ENCODE assay signal across 24 cellular contexts in genomic region chr4:108477527-108478108, GRCh38.
DNase-seq lines count a peak whose midpoint lies in the region; ATAC-seq, FAIRE-seq and TF ChIP-seq lines count a peak whose summit lies in the region.
"Had no signal": no experiment of that assay in that cellular context is flagged by ENCODE, and none has a peak within 500 bp of the region (broad histone marks: within the 10 kb centered on the region; RNA-seq: fewer than 3 reads in every experiment).

No MANE protein-coding gene starts in this region.

- no peaks in the 10 kb centered on the region for H3K9me1 ChIP-seq in K562 (ENCODE audit: control insufficient read depth, insufficient read depth, low read length)

- WGBS in K562 (ENCODE audit: insufficient coverage, low coverage, missing lambda C conversion rate): 5% methylated on average over 2 of the region's 2 CpGs

- H3F3A ChIP-seq in MM.1S (ENCODE audit: insufficient read depth, low read length): peaks cover 8% of the 10 kb centered on the region

- BruUV-seq in K562 (replicated peaks; lab: Mats Ljungman, UMichigan): no TSS peak

- H3K4me1 Mint-ChIP-seq in osteocyte (ENCODE audit: unreplicated experiment): no peaks in the 10 kb centered on the region
- H3K4me1 Mint-ChIP-seq: B cell, CD14-positive monocyte, IgD-negative memory B cell had no signal

- H3K9me3 Mint-ChIP-seq in osteocyte (ENCODE audit: unreplicated experiment): peaks cover 3% of the 10 kb centered on the region

- H3K27ac Mint-ChIP-seq in osteocyte (ENCODE audit: unreplicated experiment): no peak overlapping the region
- H3K27ac Mint-ChIP-seq: B cell, CD14-positive monocyte, IgD-negative memory B cell had no signal

- peak; percentile 74 for FAIRE-seq in K562 (lab: Jason Lieb, UNC)
- no peak for FAIRE-seq in kidney (lab: Jason Lieb, UNC)
- FAIRE-seq: A204.1, D721Med, H1 had no signal

- no peaks in the 10 kb centered on the region for H4K20me1 ChIP-seq in MM.1S (ENCODE audit: insufficient read depth, low read length)
- no peaks in the 10 kb centered on the region for H4K20me1 ChIP-seq in K562 (replicated peaks; ENCODE audit: control insufficient read depth, insufficient read depth, low read length)

- H2AFZ ChIP-seq in MM.1S (ENCODE audit: low read length) (peak overlapping the region; percentile 83), K562 (ENCODE audit: low read depth, low read length) (peak overlapping the region; percentile 76)

- H3K9me3 ChIP-seq in MM.1S (replicated peaks; ENCODE audit: insufficient read depth, low read length): no peaks in the 10 kb centered on the region
- H3K9me3 ChIP-seq in K562 (replicated peaks; ENCODE audit: control insufficient read depth, insufficient read depth, low read depth, low read length): no peaks in the 10 kb centered on the region
- no peaks in the 10 kb centered on the region for H3K9me3 ChIP-seq in kidney (ENCODE audit: control insufficient read depth in 1 of 2, low read length in 2 of 2)
- H3K9me3 ChIP-seq: SJCRH30 had no signal

- H3K4me2 ChIP-seq in MM.1S (ENCODE audit: low read depth, low read length) (peak overlapping the region; percentile 66), K562 (ENCODE audit: insufficient read depth, low read length) (peak overlapping the region; percentile 6; the same call in 1 of the 2 replicates)

- CTCF ChIA-PET in K562 (lab: Yijun Ruan, JAX; ENCODE audit: low intra/inter-chr PET ratio): no interaction called here

- H3K79me2 ChIP-seq in MM.1S (ENCODE audit: low read length) (no peaks in the 10 kb centered on the region), K562 (ENCODE audit: control insufficient read depth, insufficient read depth, low read length) (no peaks in the 10 kb centered on the region)

- no peaks in the 10 kb centered on the region for H3K9me2 ChIP-seq in MM.1S (replicated peaks; ENCODE audit: insufficient read depth, low read length)

- TF ChIP-seq CTCF in GM12865 (IDR thresholded peaks at IDR 0.05; ENCODE audit: insufficient read depth, low read depth, low read length, missing control alignments) (no peak), MM.1S (IDR thresholded peaks at IDR 0.05; ENCODE audit: low read length) (no peak), K562 (IDR thresholded peaks at IDR 0.05 in 2 of 3, conservative IDR thresholded peaks at IDR 0.05 in 1 of 3; ENCODE audit: insufficient read depth in 2 of 3, low read depth in 1 of 3, low read length in 3 of 3) (no peak), osteocyte (IDR thresholded peaks at IDR 0.05) (no peak), kidney (IDR thresholded peaks at IDR 0.05; ENCODE audit: borderline replicate concordance, extremely low read depth, insufficient read depth) (no peak)

- H3K4me3 ChIP-seq in GM12865 (ENCODE audit: low read depth, low read length) (no peak overlapping the region), MM.1S (ENCODE audit: low read length) (peak overlapping the region; percentile 20; the same call in 1 of the 2 replicates), K562 (no peak overlapping the region), kidney (ENCODE audit: low read length in 2 of 2) (no peak overlapping the region)
- H3K4me3 ChIP-seq: SJCRH30 had no signal

- H3K4me1 ChIP-seq in MM.1S (ENCODE audit: low read length): peaks cover 30% of the 10 kb centered on the region
- peaks cover 0 to 12% of the 10 kb centered on the region in 2 experiments; a peak in 1 of 5 replicates for H3K4me1 ChIP-seq in K562 (replicated peaks in 1 of 2; ENCODE audit: control insufficient read depth in 2 of 2, insufficient read depth in 2 of 2, low read length in 2 of 2)
- no peaks in the 10 kb centered on the region for H3K4me1 ChIP-seq in kidney (ENCODE audit: control insufficient read depth in 1 of 2, insufficient read depth in 1 of 2, low read depth in 1 of 2, low read length in 2 of 2)

- H3K9ac ChIP-seq in MM.1S (ENCODE audit: low read length) (no peak overlapping the region; the same call in 1 of the 2 replicates), K562 (ENCODE audit: insufficient read depth in 1 of 2, low read depth in 2 of 2, low read length in 2 of 2) (no peak overlapping the region), kidney (ENCODE audit: low read length in 2 of 2) (no peak overlapping the region)

- H3K36me3 ChIP-seq in MM.1S (replicated peaks; ENCODE audit: insufficient read depth, low read length) (no peaks in the 10 kb centered on the region), K562 (ENCODE audit: control insufficient read depth, insufficient read depth, low read length) (no peaks in the 10 kb centered on the region), kidney (ENCODE audit: control insufficient read depth in 1 of 2, insufficient read depth in 2 of 2, low read length in 2 of 2) (no peaks in the 10 kb centered on the region)
- H3K36me3 ChIP-seq: SJCRH30 had no signal

- TF ChIP-seq RAD21 in K562 (CRISPR knock-in tag; conservative IDR thresholded peaks at IDR 0.05 in 1 of 2, IDR thresholded peaks at IDR 0.05 in 1 of 2): no peak

- in situ Hi-C loops in K562 (cut with MboI): no loop called here

- no peaks in the 10 kb centered on the region for H3K27me3 ChIP-seq in MM.1S (replicated peaks; ENCODE audit: insufficient read depth, low read length)
- H3K27me3 ChIP-seq in K562 (ENCODE audit: control insufficient read depth in 2 of 2, insufficient read depth in 2 of 2, low read length in 2 of 2): no peaks in the 10 kb centered on the region
- H3K27me3 ChIP-seq: SJCRH30 had no signal

- intact Hi-C loops in K562 (cut with micrococcal nuclease): no loop called here
- intact Hi-C loops in kidney (cut with DNase I): no loop called here

- POLR2A ChIA-PET in K562 (lab: Yijun Ruan, JAX): no interaction called here

- no peak for TF ChIP-seq EP300 in K562 (IDR thresholded peaks at IDR 0.05; ENCODE audit: low read length)

- peak; percentile 47 for DNase-seq in GM12865 (ENCODE audit: low read depth)
- peak; percentile 61 for DNase-seq in MM.1S
- DNase-seq in K562 (ENCODE audit: extremely low read depth in 1 of 4, low spot score in 3 of 4): peak in 2 of 4 experiments; percentile 29 to 60
- no peak for DNase-seq in Ammon's horn (ENCODE audit: low spot score)
- no peak for DNase-seq in osteocyte (ENCODE audit: extremely low spot score, unreplicated experiment)
- no peak for DNase-seq in kidney
- no peak for DNase-seq in SKM-1 treated with dmso at 0.1 percent for 144 hours (lab: John Stamatoyannopoulos, UW; ENCODE audit: unreplicated experiment)
- DNase-seq: DMS53, GDM1, Kasumi-1, NCI-H1092, NCI-H1436, NCI-H1930, NCI-H69, SJCRH30 had no signal

- peak; percentile 59 for ATAC-seq in GM19035 (IDR thresholded peaks at IDR 0.05; ENCODE audit: unreplicated experiment)
- peak; percentile 80 for ATAC-seq in K562
- ATAC-seq: HCT116, Panc1 had no signal

- H3K27ac ChIP-seq in MM.1S (ENCODE audit: low read length) (peak overlapping the region; percentile 60; the same call in 1 of the 2 replicates), K562 (ENCODE audit: extremely low read depth, low read depth, low read length) (no peak overlapping the region), kidney (ENCODE audit: low read depth in 2 of 2, low read length in 2 of 2) (no peak overlapping the region)
- H3K27ac ChIP-seq: SJCRH30 had no signal

- H3K4me3 Mint-ChIP-seq in osteocyte (ENCODE audit: unreplicated experiment): no peak overlapping the region
- H3K4me3 Mint-ChIP-seq: B cell, CD14-positive monocyte, IgD-negative memory B cell had no signal

- no peaks in the 10 kb centered on the region for H3K36me3 Mint-ChIP-seq in osteocyte (ENCODE audit: unreplicated experiment)
- H3K36me3 Mint-ChIP-seq: CD14-positive monocyte had no signal

- H3K27me3 Mint-ChIP-seq in osteocyte (ENCODE audit: unreplicated experiment): peaks cover 5% of the 10 kb centered on the region
- H3K27me3 Mint-ChIP-seq: B cell had no signal

- TF ChIP-seq POLR2A in K562 (conservative IDR thresholded peaks at IDR 0.05): no peak

TF ChIP-seq in K562, 482 proteins besides CTCF, POLR2A, EP300 and RAD21:
- no peak for TF ChIP-seq FOXA3 (CRISPR knock-in tag; conservative IDR thresholded peaks at IDR 0.05 in 1 of 2, IDR thresholded peaks at IDR 0.05 in 1 of 2)
- TF ChIP-seq CEBPB (tag; IDR thresholded peaks at IDR 0.05): peak; percentile 72

Comparison
In these comparisons a context has a peak if more than half of its experiments do, and no peak if none do; other contexts are left out.
1. DNase-seq: peak in GM12865 (single experiment) and MM.1S (single experiment); none in Ammon's horn (single experiment), osteocyte (single experiment), kidney (single experiment) and SKM-1 treated with dmso at 0.1 percent for 144 hours (single experiment).